16 cellular contexts compared by ENCODE assay signal in genomic region chr3:112803472-112803871, GRCh38. TPM values are rescaled to one million over a fixed set of nuclear protein-coding genes. Genes with fewer than 3 reads are reported as not detected.
DNase-seq lines count a peak whose midpoint lies in the region; ATAC-seq and TF ChIP-seq lines count a peak whose summit lies in the region.
"Had no signal": no experiment of that assay in that cellular context is flagged by ENCODE, and none has a peak within 500 bp of the region (broad histone marks: within the 10 kb centered on the region; RNA-seq: fewer than 3 reads in every experiment).

No MANE protein-coding gene starts in this region.

- 63% methylated on average over 2 of the region's 2 CpGs for WGBS in hepatocyte (ENCODE audit: low lambda C conversion rate, missing lambda C conversion rate)

- H3K9ac ChIP-seq in adipocyte (ENCODE audit: low read length), result no peak overlapping the region
- H3K9ac ChIP-seq: BLaER1 treated with 17β-estradiol and CSF1 and Interleukin-3, amounts not matched to agents 10 nM and 100 nM had no signal

- H3K9me3 ChIP-seq in adipocyte (ENCODE audit: control insufficient read depth, low read length) (no peaks in the 10 kb centered on the region), hepatocyte (ENCODE audit: low read depth) (no peaks in the 10 kb centered on the region)
- H3K9me3 ChIP-seq: BLaER1 treated with 17β-estradiol and CSF1 and Interleukin-3, amounts not matched to agents 10 nM and 100 nM; HAP-1 had no signal

- TF ChIP-seq CTCF in AG10803 (conservative IDR thresholded peaks at IDR 0.05; ENCODE audit: low read length) (no peak), HFF-Myc (IDR thresholded peaks at IDR 0.05; ENCODE audit: low read depth, low read length, missing control alignments) (no peak), hepatocyte (IDR thresholded peaks at IDR 0.05; ENCODE audit: poor library complexity) (no peak)

- H3K4me3 ChIP-seq in AG10803 (ENCODE audit: low read length), result no peak overlapping the region
- H3K4me3 ChIP-seq in HFF-Myc (replicated peaks; ENCODE audit: low read depth, low read length), result no peak overlapping the region
- no peak overlapping the region for H3K4me3 ChIP-seq in adipocyte (ENCODE audit: low read length)
- no peak overlapping the region for H3K4me3 ChIP-seq in hepatocyte
- H3K4me3 ChIP-seq: BLaER1 treated with 17β-estradiol and CSF1 and Interleukin-3, amounts not matched to agents 10 nM and 100 nM; HAP-1 had no signal

- no peaks in the 10 kb centered on the region for H3K79me2 ChIP-seq in hepatocyte

- no peaks in the 10 kb centered on the region for H3K9me2 ChIP-seq in hepatocyte (replicated peaks; ENCODE audit: insufficient read depth)

- no peaks in the 10 kb centered on the region for H4K20me1 ChIP-seq in hepatocyte (ENCODE audit: insufficient read depth, poor library complexity, severe bottlenecking)
- H4K20me1 ChIP-seq: BLaER1 treated with 17β-estradiol and CSF1 and Interleukin-3, amounts not matched to agents 10 nM and 100 nM had no signal

- H3K4me1 ChIP-seq in adipocyte (ENCODE audit: control insufficient read depth, insufficient read depth, low read length), result peaks cover 18% of the 10 kb centered on the region
- H3K4me1 ChIP-seq in hepatocyte (ENCODE audit: insufficient read depth), result peaks cover 5% of the 10 kb centered on the region
- H3K4me1 ChIP-seq: HAP-1 had no signal

- H3K36me3 ChIP-seq in adipocyte (ENCODE audit: control insufficient read depth, insufficient read depth, low read length, severe bottlenecking) (no peaks in the 10 kb centered on the region), hepatocyte (replicated peaks; ENCODE audit: insufficient read depth, low read depth) (no peaks in the 10 kb centered on the region)
- H3K36me3 ChIP-seq: BLaER1 treated with 17β-estradiol and CSF1 and Interleukin-3, amounts not matched to agents 10 nM and 100 nM; HAP-1 had no signal

- peak overlapping the region; percentile 37 for H3K27ac ChIP-seq in hepatocyte
- H3K27ac ChIP-seq: BLaER1 treated with 17β-estradiol and CSF1 and Interleukin-3, amounts not matched to agents 10 nM and 100 nM had no signal

- H2AFZ ChIP-seq in hepatocyte, result no peak overlapping the region

- peak; percentile 52 for DNase-seq in AG10803 (ENCODE audit: low read depth)
- DNase-seq in HFF-Myc (ENCODE audit: extremely low read depth, low read depth), result peak; percentile 33
- DNase-seq in adipocyte (ENCODE audit: low read depth), result peak; percentile 37
- DNase-seq in hepatocyte (ENCODE audit: low spot score), result no peak
- DNase-seq in OCI-M1 (lab: John Stamatoyannopoulos, UW), result no peak
- no peak for DNase-seq in left colon
- DNase-seq in activated T-cell treated with anti-CD3 and anti-CD28 coated beads, Interleukin-2, amount 50 U/mL, for 48 hours, result no peak
- DNase-seq: 8988T; Calu3; CD4-positive, CD25-positive, alpha-beta regulatory T cell; DMS 273 treated with DMSO at 0.1 percent for 48 hours; HFFc6 had no signal

- intact Hi-C loops in left colon (cut with DNase I, micrococcal nuclease), result no loop called here

- ATAC-seq in left colon, result no peak

- H3K27me3 ChIP-seq in adipocyte (replicated peaks; ENCODE audit: control insufficient read depth, insufficient read depth, low read length) (no peaks in the 10 kb centered on the region), hepatocyte (no peaks in the 10 kb centered on the region)
- H3K27me3 ChIP-seq: BLaER1 treated with 17β-estradiol and CSF1 and Interleukin-3, amounts not matched to agents 10 nM and 100 nM had no signal

- H3K4me2 ChIP-seq in hepatocyte, result no peak overlapping the region

RNA-seq across cellular contexts. Expression of gene CD200R1L, which starts 43.2 kb away (rescaled TPM):
- not detected in 2 replicates for total RNA-seq in hepatocyte
- polyA plus RNA-seq in hepatocyte, result not detected in 2 replicates
- total RNA-seq in left colon, result not detected
- total RNA-seq: Calu3; CD4-positive, CD25-positive, alpha-beta regulatory T cell; Daoy; H1; HFFc6 had no signal
- polyA plus RNA-seq: CD4-positive, CD25-positive, alpha-beta regulatory T cell; H1 had no signal

Comparison
In these comparisons a context has a peak if more than half of its experiments do, and no peak if none do; other contexts are left out.
1. DNase-seq: peak in AG10803 (single experiment), HFF-Myc (single experiment) and adipocyte (single experiment); none in hepatocyte (single experiment), OCI-M1 (single experiment), left colon (0 of 2) and activated T-cell treated with anti-CD3 and anti-CD28 coated beads, Interleukin-2, amount 50 U/mL, for 48 hours (0 of 2).